Comparison of ENCODE assay signal across 11 cellular contexts in the genomic region with DNA sequence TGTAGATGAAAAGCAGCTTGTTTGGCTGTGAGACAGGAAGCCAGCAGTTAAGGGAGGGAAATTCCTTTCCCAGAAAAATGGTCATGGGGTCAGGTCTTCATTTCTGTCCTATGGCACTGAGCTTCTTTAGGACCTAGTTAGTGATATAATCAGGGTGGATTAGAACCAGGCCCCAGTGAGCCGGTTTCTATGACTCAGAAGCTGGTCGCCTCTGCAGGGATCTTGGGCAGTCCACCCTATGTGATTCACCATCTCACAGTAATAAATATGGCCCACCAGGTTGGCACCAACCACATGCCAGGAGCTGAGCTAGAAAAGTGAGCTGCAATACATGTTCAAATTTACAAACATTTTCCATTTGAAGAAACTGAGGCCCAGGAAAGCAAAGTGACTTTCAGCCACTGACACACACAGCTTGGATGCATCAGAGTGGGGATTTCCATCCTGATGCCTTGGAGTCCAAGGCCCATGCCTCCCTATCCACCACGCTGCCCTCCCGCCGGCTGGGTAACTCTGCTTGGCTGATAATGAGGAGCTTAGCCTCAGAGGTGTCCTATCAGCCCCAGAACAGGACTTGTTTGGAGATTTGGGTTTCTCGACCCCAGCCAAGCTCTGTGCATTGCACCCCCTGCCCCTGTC. TPM values are rescaled to one million over a fixed set of nuclear protein-coding genes. Genes with fewer than 3 reads are reported as not detected.
A peak's percentile ranks its signal among the peaks of the same experiment; 100 is the strongest.
DNase-seq lines count a peak whose midpoint lies in the region; ATAC-seq and TF ChIP-seq lines count a peak whose summit lies in the region.
"Had no signal": no experiment of that assay in that cellular context is flagged by ENCODE, and none has a peak within 500 bp of the region (broad histone marks: within the 10 kb centered on the region; RNA-seq: fewer than 3 reads in every experiment).

No MANE protein-coding gene starts in this region.

- no peak overlapping the region for H3K9ac ChIP-seq in BLaER1

- no peak overlapping the region for H3K4me3 Mint-ChIP-seq in activated T-helper 2 cell treated with anti-CD3 and anti-CD28 coated beads, Interferon-gamma antibody, Interleukin-2, Interleukin-4, amounts not matched to agents 10 μg/mL and 5 μg/mL and 100 μg/mL, durations not matched to agents 14 hours and 24 hours and 36 hours (ENCODE audit: low read depth)
- H3K4me3 Mint-ChIP-seq in memory B cell (peak overlapping the region; percentile 79), mesothelial cell of epicardium (no peak overlapping the region)
- H3K4me3 Mint-ChIP-seq: immature natural killer cell had no signal

- no peak for ATAC-seq in memory B cell (ENCODE audit: low read depth)
- no peak for ATAC-seq in HG03139 (IDR thresholded peaks at IDR 0.05; ENCODE audit: unreplicated experiment)
- ATAC-seq in HG02642 (IDR thresholded peaks at IDR 0.05; ENCODE audit: poor library complexity, unreplicated experiment), result no peak
- ATAC-seq: psoas muscle had no signal

- peak overlapping the region; percentile 69; the same call in 1 of the 2 replicates for H3K27ac ChIP-seq in BLaER1
- H3K27ac ChIP-seq: psoas muscle had no signal

- H3K9me3 Mint-ChIP-seq in activated T-helper 2 cell treated with anti-CD3 and anti-CD28 coated beads, Interferon-gamma antibody, Interleukin-2, Interleukin-4, amounts not matched to agents 10 μg/mL and 5 μg/mL and 100 μg/mL, durations not matched to agents 14 hours and 24 hours and 36 hours, result no peaks in the 10 kb centered on the region
- H3K9me3 Mint-ChIP-seq in memory B cell (no peaks in the 10 kb centered on the region), mesothelial cell of epicardium (no peaks in the 10 kb centered on the region)
- H3K9me3 Mint-ChIP-seq: immature natural killer cell had no signal

- H3K4me1 ChIP-seq in BLaER1, result peaks cover 93% of the 10 kb centered on the region

- H3K4me2 ChIP-seq in BLaER1, result peak overlapping the region; percentile 83

- peak overlapping the region; percentile 77 for H3K27ac Mint-ChIP-seq in activated T-helper 2 cell treated with anti-CD3 and anti-CD28 coated beads, Interferon-gamma antibody, Interleukin-2, Interleukin-4, amounts not matched to agents 10 μg/mL and 5 μg/mL and 100 μg/mL, durations not matched to agents 14 hours and 24 hours and 36 hours
- H3K27ac Mint-ChIP-seq in memory B cell, result peak overlapping the region; percentile 98
- H3K27ac Mint-ChIP-seq in mesothelial cell of epicardium, result no peak overlapping the region

- TF ChIP-seq CTCF in mesothelial cell of epicardium (IDR thresholded peaks at IDR 0.05; ENCODE audit: unreplicated experiment), result no peak

- intact Hi-C loops in activated T-helper 2 cell treated with anti-CD3 and anti-CD28 coated beads, Interferon-gamma antibody, Interleukin-2, Interleukin-4, amounts not matched to agents 10 μg/mL and 5 μg/mL and 100 μg/mL, durations not matched to agents 14 hours and 24 hours and 36 hours (cut with micrococcal nuclease), result loop anchor here (5.0 kb wide), 1 partner anchor 40 kb away; a partner anchor contains a TSS

- DNase-seq in HCEC 1CT (peak; percentile 45), memory B cell (ENCODE audit: low spot score in 2 of 2) (no peak), mesothelial cell of epicardium (ENCODE audit: low spot score in 2 of 2, unreplicated experiment in 2 of 2) (no peak), inferior parietal cortex (ENCODE audit: extremely low spot score) (no peak)
- DNase-seq in activated T-helper 2 cell treated with anti-CD3 and anti-CD28 coated beads, Interferon-gamma antibody, Interleukin-2, Interleukin-4, amounts not matched to agents 10 μg/mL and 5 μg/mL and 100 μg/mL, durations not matched to agents 14 hours and 24 hours and 36 hours (ENCODE audit: low spot score), result no peak
- DNase-seq: dorsolateral prefrontal cortex, immature natural killer cell, psoas muscle had no signal

- H3K4me1 Mint-ChIP-seq in activated T-helper 2 cell treated with anti-CD3 and anti-CD28 coated beads, Interferon-gamma antibody, Interleukin-2, Interleukin-4, amounts not matched to agents 10 μg/mL and 5 μg/mL and 100 μg/mL, durations not matched to agents 14 hours and 24 hours and 36 hours (ENCODE audit: low read depth), result peaks cover 62% of the 10 kb centered on the region
- H3K4me1 Mint-ChIP-seq in memory B cell (peaks cover 78% of the 10 kb centered on the region), mesothelial cell of epicardium (peaks cover 14% of the 10 kb centered on the region)

- no peaks in the 10 kb centered on the region for H3K27me3 Mint-ChIP-seq in activated T-helper 2 cell treated with anti-CD3 and anti-CD28 coated beads, Interferon-gamma antibody, Interleukin-2, Interleukin-4, amounts not matched to agents 10 μg/mL and 5 μg/mL and 100 μg/mL, durations not matched to agents 14 hours and 24 hours and 36 hours (ENCODE audit: low read depth)
- H3K27me3 Mint-ChIP-seq in memory B cell, result no peaks in the 10 kb centered on the region
- H3K27me3 Mint-ChIP-seq in mesothelial cell of epicardium (ENCODE audit: low read depth), result peaks cover 5% of the 10 kb centered on the region

- no peaks in the 10 kb centered on the region for H3K27me3 ChIP-seq in BLaER1
- H3K27me3 ChIP-seq: dorsolateral prefrontal cortex had no signal

- no peaks in the 10 kb centered on the region for H3K9me3 ChIP-seq in BLaER1
- H3K9me3 ChIP-seq: psoas muscle had no signal

- no peak overlapping the region for H3K4me3 ChIP-seq in BLaER1
- H3K4me3 ChIP-seq: dorsolateral prefrontal cortex, psoas muscle had no signal

- peaks cover 19% of the 10 kb centered on the region; the same call in 1 of the 2 replicates for H3K36me3 ChIP-seq in BLaER1

- H3K36me3 Mint-ChIP-seq in activated T-helper 2 cell treated with anti-CD3 and anti-CD28 coated beads, Interferon-gamma antibody, Interleukin-2, Interleukin-4, amounts not matched to agents 10 μg/mL and 5 μg/mL and 100 μg/mL, durations not matched to agents 14 hours and 24 hours and 36 hours (ENCODE audit: low read depth), result peaks cover 90% of the 10 kb centered on the region
- peaks cover 38% of the 10 kb centered on the region for H3K36me3 Mint-ChIP-seq in memory B cell
- H3K36me3 Mint-ChIP-seq in mesothelial cell of epicardium, result no peaks in the 10 kb centered on the region
- H3K36me3 Mint-ChIP-seq: immature natural killer cell had no signal

- 0 out of 2 replicates have a peak, but pooled peaks cover 8% of the 10 kb centered on the region for H4K20me1 ChIP-seq in BLaER1

RNA-seq across cellular contexts. Expression of a gene that starts 42.0 kb away (rescaled TPM):
- total RNA-seq in activated T-helper 2 cell treated with anti-CD3 and anti-CD28 coated beads, Interferon-gamma antibody, Interleukin-2, Interleukin-4, amounts not matched to agents 10 μg/mL and 5 μg/mL and 100 μg/mL, durations not matched to agents 14 hours and 24 hours and 36 hours, result 397 and 425 TPM in 2 replicates
- total RNA-seq in mesothelial cell of epicardium, result 10.6 to 11.8 TPM (median 11.2 TPM) in 3 replicates

Comparison
In these comparisons a context has a peak if more than half of its experiments do, and no peak if none do; other contexts are left out.
1. RNA of a gene that starts 42.0 kb away (total RNA-seq): 397 to 425 TPM in activated T-helper 2 cell treated with anti-CD3 and anti-CD28 coated beads, Interferon-gamma antibody, Interleukin-2, Interleukin-4, amounts not matched to agents 10 μg/mL and 5 μg/mL and 100 μg/mL, durations not matched to agents 14 hours and 24 hours and 36 hours; 10.6 to 11.8 TPM in mesothelial cell of epicardium; every median in the first group is over 10 times any median in the second.